10 cellular contexts compared by ENCODE assay signal in the genomic region with DNA sequence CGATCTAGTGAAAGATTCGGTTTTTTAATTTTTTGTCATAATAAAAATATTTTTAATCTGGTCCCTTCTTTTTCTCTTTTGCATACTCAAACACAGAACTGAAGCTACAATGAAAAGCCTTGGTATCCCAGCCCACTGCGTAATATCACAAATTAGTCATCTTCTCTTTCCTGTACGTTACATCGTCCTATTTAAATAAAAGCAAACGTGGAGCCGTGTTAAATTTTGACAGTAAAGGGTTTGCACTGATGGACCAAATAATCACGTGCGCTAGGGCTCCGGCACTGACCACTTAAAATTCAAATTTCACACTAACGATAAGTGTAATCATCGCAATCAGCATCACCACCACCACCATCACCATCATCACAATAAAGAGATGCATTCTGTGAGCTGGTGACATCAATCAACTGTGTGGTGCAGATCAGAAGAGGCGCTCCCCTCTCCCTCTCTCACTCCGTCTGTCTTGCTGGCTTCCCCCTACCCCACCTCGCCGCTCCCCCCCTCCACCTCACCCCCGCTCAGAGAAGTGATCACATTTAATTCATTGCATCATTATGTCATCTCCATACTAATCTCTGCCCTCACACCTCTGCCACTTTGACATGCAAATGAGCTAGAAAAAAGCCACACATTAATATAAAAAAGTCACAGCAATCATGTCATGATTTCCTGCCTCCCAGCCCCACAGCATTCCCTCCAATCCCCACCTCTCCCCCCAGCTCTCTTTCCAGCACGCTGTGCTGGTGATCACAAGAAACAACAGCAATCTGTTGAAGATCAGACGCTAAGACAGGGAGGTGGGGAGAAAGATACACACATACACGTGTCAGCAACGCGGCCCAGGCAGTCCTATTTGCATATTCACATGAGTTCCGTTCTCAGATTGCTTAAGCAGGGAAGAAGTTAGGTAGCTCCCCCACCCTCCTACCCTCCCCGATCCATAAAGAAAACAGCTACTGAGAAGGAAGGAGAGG.
DNase-seq lines count a peak whose midpoint lies in the region; ATAC-seq, FAIRE-seq and TF ChIP-seq lines count a peak whose summit lies in the region.
"Had no signal": no experiment of that assay in that cellular context is flagged by ENCODE, and none has a peak within 500 bp of the region (broad histone marks: within the 10 kb centered on the region; RNA-seq: fewer than 3 reads in every experiment).

No MANE protein-coding gene starts in this region.

- H3K4me2 ChIP-seq in GM12878 (ENCODE audit: control insufficient read depth, insufficient read depth) = no peak overlapping the region

- no peak for TF ChIP-seq RAD21 in GM12878 (IDR thresholded peaks at IDR 0.05; ENCODE audit: insufficient read depth, low read depth, low read length)

- H3K27me3 Mint-ChIP-seq in CD4-positive, alpha-beta T cell = peaks cover 53% of the 10 kb centered on the region

- in situ Hi-C loops in HAP-1 (cut with MboI; ENCODE audit: low sequenced_read_pairs) = no loop called here
- in situ Hi-C loops in GM12878 (cut with MboI) = no loop called here

- SMC1A ChIA-PET in GM12878 (lab: Charles Lee; ENCODE audit: uncharacterized antibody, unreplicated experiment) = no interaction called here

- 25% methylated on average over 19 of the region's 24 CpGs for WGBS in GM12878 (ENCODE audit: insufficient coverage, insufficient replicate concordance, low lambda C conversion rate, missing lambda C conversion rate)
- WGBS in tibial nerve, 2 donors = 16 to 23% methylated on average over 24 of the region's 24 CpGs
- WGBS in esophagus squamous epithelium, 2 donors = 9 to 10% methylated on average over 24 of the region's 24 CpGs

- H3K27ac Mint-ChIP-seq in CD4-positive, alpha-beta T cell = no peak overlapping the region

- H3K9ac ChIP-seq in GM12878 (ENCODE audit: control insufficient read depth, insufficient read depth, low read length) = no peak overlapping the region

- TF ChIP-seq POLR2A in GM12878 (IDR thresholded peaks at IDR 0.05; ENCODE audit: low read depth, low read length) (no peak), tibial nerve (IDR thresholded peaks at IDR 0.05) (no peak), esophagus squamous epithelium (IDR thresholded peaks at IDR 0.05) (no peak)

- RAD21 ChIA-PET in GM12878 (lab: Charles Lee; ENCODE audit: unreplicated experiment) = interaction anchor here (2.1 kb wide), 1 partner anchor 141 kb away, joined by 4 read pairs; no protein-coding TSS in a partner anchor

- H2AFZ ChIP-seq in GM12878 (ENCODE audit: control insufficient read depth, low read depth, low read length) = no peak overlapping the region

- no peaks in the 10 kb centered on the region for H3K9me3 Mint-ChIP-seq in CD4-positive, alpha-beta T cell

- no peak for DNase-seq in CD4-positive, alpha-beta T cell
- DNase-seq in HAP-1 (ENCODE audit: low spot score in 2 of 2) (peak; percentile 41 to 52), GM12878 (ENCODE audit: low read depth, low spot score) (no peak), tibial nerve (ENCODE audit: low spot score in 2 of 2) (no peak), esophagus squamous epithelium (lab: John Stamatoyannopoulos, UW) (no peak), GM19238 (ENCODE audit: insufficient read length, low spot score) (no peak), ascending aorta (ENCODE audit: low spot score in 2 of 2) (no peak)
- DNase-seq: pancreas had no signal

- H4K20me1 ChIP-seq in GM12878 (ENCODE audit: control insufficient read depth, insufficient read depth) = no peaks in the 10 kb centered on the region

- H3K27me3 ChIP-seq in CD4-positive, alpha-beta T cell (ENCODE audit: control insufficient read depth, insufficient read depth, low read length) = peaks cover 11% of the 10 kb centered on the region
- H3K27me3 ChIP-seq in HAP-1 (ENCODE audit: low read depth) (peaks cover 12% of the 10 kb centered on the region), GM12878 (replicated peaks in 1 of 2; ENCODE audit: control insufficient read depth in 2 of 2, insufficient read depth in 2 of 2, low read length in 1 of 2) (0 out of 4 replicates have a peak, but pooled peaks cover 0 to 1% of the 10 kb centered on the region in 2 experiments), muscle layer of duodenum (ENCODE audit: low read depth, low read length) (no peaks in the 10 kb centered on the region), tibial nerve (peaks cover 0 to 57% of the 10 kb centered on the region in 2 donors), esophagus squamous epithelium (peaks cover 0 to 65% (median 0%) of the 10 kb centered on the region in 4 donors), ascending aorta (no peaks in the 10 kb centered on the region)

- intact Hi-C loops in CD4-positive, alpha-beta T cell (cut with DNase I, micrococcal nuclease) = no loop called here
- intact Hi-C loops in GM12878 (cut with micrococcal nuclease; ENCODE audit: unreplicated experiment) (no loop called here), esophagus squamous epithelium (cut with DNase I) (no loop called here), ascending aorta (cut with DNase I) (no loop called here)

- no peak overlapping the region for H3K27ac ChIP-seq in CD4-positive, alpha-beta T cell (ENCODE audit: low read depth, low read length)
- H3K27ac ChIP-seq in GM12878 (ENCODE audit: control insufficient read depth, insufficient read depth) = no peak overlapping the region
- peak overlapping the region; percentile 8 for H3K27ac ChIP-seq in muscle layer of duodenum (ENCODE audit: low read length)
- H3K27ac ChIP-seq in tibial nerve = no peak overlapping the region
- no peak overlapping the region for H3K27ac ChIP-seq in esophagus squamous epithelium
- H3K27ac ChIP-seq in ascending aorta = no peak overlapping the region
- H3K27ac ChIP-seq: pancreas had no signal

- peaks cover 11% of the 10 kb centered on the region for H3K4me1 Mint-ChIP-seq in CD4-positive, alpha-beta T cell (ENCODE audit: low read depth)

- peak; percentile 37 for ATAC-seq in CD4-positive, alpha-beta T cell (ENCODE audit: poor library complexity)
- ATAC-seq in GM12878 = peak; percentile 40; the same call in 1 of the 3 replicates
- ATAC-seq: HepG2, pancreas had no signal

- peak overlapping the region; percentile 34 for H3K4me3 Mint-ChIP-seq in CD4-positive, alpha-beta T cell

- H3K9me3 ChIP-seq in CD4-positive, alpha-beta T cell (ENCODE audit: control insufficient read depth, low read length) = no peaks in the 10 kb centered on the region
- H3K9me3 ChIP-seq in HAP-1 = no peaks in the 10 kb centered on the region
- H3K9me3 ChIP-seq in GM12878 (replicated peaks; ENCODE audit: control insufficient read depth, insufficient read depth, low read length) = no peaks in the 10 kb centered on the region
- no peaks in the 10 kb centered on the region for H3K9me3 ChIP-seq in muscle layer of duodenum (ENCODE audit: control insufficient read depth in 1 of 2, low read length in 2 of 2)
- no peaks in the 10 kb centered on the region for H3K9me3 ChIP-seq in tibial nerve
- no peaks in the 10 kb centered on the region for H3K9me3 ChIP-seq in esophagus squamous epithelium
- no peaks in the 10 kb centered on the region for H3K9me3 ChIP-seq in ascending aorta
- H3K9me3 ChIP-seq: pancreas had no signal

- no peak overlapping the region for H3K4me3 ChIP-seq in HAP-1
- no peak overlapping the region for H3K4me3 ChIP-seq in GM12878
- H3K4me3 ChIP-seq in muscle layer of duodenum (ENCODE audit: low read depth in 1 of 2, low read length in 2 of 2) = peak overlapping the region in 1 of 2 donors; percentile 38
- H3K4me3 ChIP-seq in tibial nerve = peak overlapping the region in 1 of 4 donors; percentile 14
- no peak overlapping the region for H3K4me3 ChIP-seq in esophagus squamous epithelium
- H3K4me3 ChIP-seq in ascending aorta = no peak overlapping the region
- H3K4me3 ChIP-seq: pancreas had no signal

- H3K4me1 ChIP-seq in HAP-1 (peaks cover 5% of the 10 kb centered on the region; the same call in 1 of the 2 replicates), GM12878 (ENCODE audit: control insufficient read depth, insufficient read depth, low read length) (no peaks in the 10 kb centered on the region), muscle layer of duodenum (ENCODE audit: control insufficient read depth in 1 of 2, insufficient read depth in 2 of 2, low read length in 2 of 2) (peaks cover 0 to 3% of the 10 kb centered on the region in 2 donors), tibial nerve (peaks cover 0 to 11% (median 0%) of the 10 kb centered on the region in 4 donors), esophagus squamous epithelium (peaks cover 0 to 7% (median 0%) of the 10 kb centered on the region in 3 donors), ascending aorta (no peaks in the 10 kb centered on the region)
- H3K4me1 ChIP-seq: pancreas had no signal

- TF ChIP-seq CTCF in CD4-positive, alpha-beta T cell (IDR thresholded peaks at IDR 0.05) = no peak
- TF ChIP-seq CTCF in GM12878 (IDR thresholded peaks at IDR 0.05 in 2 of 3, conservative IDR thresholded peaks at IDR 0.05 in 1 of 3; ENCODE audit: control insufficient read depth in 2 of 3, extremely low read depth in 1 of 3, insufficient read depth in 1 of 3, low read depth in 3 of 3, low read length in 3 of 3) (no peak), tibial nerve (IDR thresholded peaks at IDR 0.05) (no peak), esophagus squamous epithelium (IDR thresholded peaks at IDR 0.05) (no peak), ascending aorta (IDR thresholded peaks at IDR 0.05) (no peak)

- H3K36me3 Mint-ChIP-seq in CD4-positive, alpha-beta T cell (ENCODE audit: low read depth) = no peaks in the 10 kb centered on the region

- FAIRE-seq in GM12878 (lab: Jason Lieb, UNC) = no peak
- FAIRE-seq: HepG2, pancreas had no signal

- CTCF ChIA-PET in CD4-positive, alpha-beta T cell (lab: Charles Lee) = no interaction called here
- CTCF ChIA-PET in GM12878 (lab: Yijun Ruan, JAX) = interaction anchor here (0.6 to 1.1 kb wide), 3 partner anchors 12 to 725 kb away, joined by 3 to 4 read pairs (median 3); no protein-coding TSS in a partner anchor

- TF ChIP-seq EP300 in GM12878 (IDR thresholded peaks at IDR 0.05; ENCODE audit: borderline replicate concordance in 1 of 2, control insufficient read depth in 1 of 2, low read depth in 2 of 2, low read length in 2 of 2) (no peak), tibial nerve (IDR thresholded peaks at IDR 0.05) (no peak)

- POLR2A ChIA-PET in CD4-positive, alpha-beta T cell (lab: Charles Lee) = no interaction called here
- POLR2A ChIA-PET in GM12878 (lab: Charles Lee) = no interaction called here

- H3K36me3 ChIP-seq in HAP-1 (replicated peaks) = no peaks in the 10 kb centered on the region
- H3K36me3 ChIP-seq in GM12878 (ENCODE audit: control insufficient read depth in 2 of 2, insufficient read depth in 2 of 2, low read length in 1 of 2) = no peaks in the 10 kb centered on the region
- no peaks in the 10 kb centered on the region for H3K36me3 ChIP-seq in muscle layer of duodenum (ENCODE audit: control insufficient read depth in 1 of 2, insufficient read depth in 2 of 2, low read length in 2 of 2)
- H3K36me3 ChIP-seq in tibial nerve = no peaks in the 10 kb centered on the region
- no peaks in the 10 kb centered on the region for H3K36me3 ChIP-seq in esophagus squamous epithelium
- H3K36me3 ChIP-seq in ascending aorta = no peaks in the 10 kb centered on the region
- H3K36me3 ChIP-seq: pancreas had no signal

- no peaks in the 10 kb centered on the region for H3K79me2 ChIP-seq in GM12878 (ENCODE audit: control insufficient read depth, insufficient read depth, low read length)

- BruUV-seq in GM12878 (replicated peaks; lab: Mats Ljungman, UMichigan) = no TSS peak

Comparison
In these comparisons a context has a peak if more than half of its experiments do, and no peak if none do; other contexts are left out.
1. DNase-seq: peak in HAP-1 (2 of 2); none in CD4-positive, alpha-beta T cell (0 of 10), GM12878 (single experiment), tibial nerve (0 of 2), esophagus squamous epithelium (single experiment), GM19238 (single experiment) and ascending aorta (0 of 2).